19 cellular contexts compared by ENCODE assay signal in the genomic region with DNA sequence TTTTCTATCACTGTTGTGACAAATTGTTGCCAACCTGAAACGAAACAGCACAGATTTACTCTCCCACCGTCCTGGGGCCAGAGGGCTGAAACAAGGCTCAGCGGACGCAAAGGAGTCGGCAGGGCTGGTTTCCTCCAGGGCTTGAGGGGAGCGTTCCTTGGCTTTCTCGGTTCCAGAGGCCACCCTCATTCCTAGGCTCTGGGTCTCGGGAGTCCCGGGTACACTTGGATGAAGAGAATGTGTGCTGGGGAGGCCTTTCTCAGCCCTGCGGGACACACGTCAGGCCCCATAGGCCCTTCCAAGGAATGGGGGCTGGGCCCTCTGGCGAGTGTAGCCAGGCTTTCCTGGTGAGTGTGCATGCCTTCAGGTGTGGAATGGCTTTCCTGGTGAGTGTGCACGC.
DNase-seq lines count a peak whose midpoint lies in the region; TF ChIP-seq lines count a peak whose summit lies in the region.
"Had no signal": no experiment of that assay in that cellular context is flagged by ENCODE, and none has a peak within 500 bp of the region (broad histone marks: within the 10 kb centered on the region; RNA-seq: fewer than 3 reads in every experiment).

No MANE protein-coding gene starts in this region.

- H3K9me3 ChIP-seq in left ventricle myocardium inferior (replicated peaks): no peaks in the 10 kb centered on the region

- peak; percentile 1 for DNase-seq in activated CD4-positive, CD25-positive, alpha-beta regulatory T cell treated with anti-CD3 and anti-CD28 coated beads, Interleukin-2, amount 50 U/mL, for 72 hours
- DNase-seq in activated CD4-positive, CD25-positive, alpha-beta regulatory T cell (lab: John Stamatoyannopoulos, UW): no peak
- peak; percentile 66 for DNase-seq in cardiac septum (ENCODE audit: low spot score)
- DNase-seq in left ventricle myocardium inferior: no peak
- DNase-seq in nephron progenitor cell: no peak
- no peak for DNase-seq in kidney tubule cell (ENCODE audit: low spot score)
- no peak for DNase-seq in activated T-helper 1 cell treated with anti-CD3 and anti-CD28 coated beads, Interleukin-12 subunit alpha, Interleukin-12 subunit beta, Interleukin-2, Interleukin-4 antibody, amounts not matched to agents 30 ng/mL and 10 ng/mL and 1 ng/mL, durations not matched to agents 14 hours and 24 hours and 36 hours (ENCODE audit: low spot score)
- DNase-seq in GM19238 (ENCODE audit: insufficient read length, low spot score): no peak
- DNase-seq: AML-193, COR-L47, DMS 273 treated with DMSO at 0.1 percent for 48 hours, DND-41, KG1, NCI-H1694 treated with DMSO at 0.1 percent for 48 hours, NCI-H510A, NCI-H774, OCI-M1 had no signal

- no peak overlapping the region for H3K4me3 ChIP-seq in left ventricle myocardium inferior

- H3K27me3 Mint-ChIP-seq in nephron progenitor cell (ENCODE audit: low read depth, poor library complexity): peaks cover 7% of the 10 kb centered on the region
- no peaks in the 10 kb centered on the region for H3K27me3 Mint-ChIP-seq in activated T-helper 1 cell treated with anti-CD3 and anti-CD28 coated beads, Interleukin-12 subunit alpha, Interleukin-12 subunit beta, Interleukin-2, Interleukin-4 antibody, amounts not matched to agents 30 ng/mL and 10 ng/mL and 1 ng/mL, durations not matched to agents 14 hours and 24 hours and 36 hours (ENCODE audit: insufficient read depth)

- peak overlapping the region; percentile 64 for H3K27ac Mint-ChIP-seq in nephron progenitor cell
- H3K27ac Mint-ChIP-seq in activated T-helper 1 cell treated with anti-CD3 and anti-CD28 coated beads, Interleukin-12 subunit alpha, Interleukin-12 subunit beta, Interleukin-2, Interleukin-4 antibody, amounts not matched to agents 30 ng/mL and 10 ng/mL and 1 ng/mL, durations not matched to agents 14 hours and 24 hours and 36 hours: no peak overlapping the region

- no peak overlapping the region for H3K4me3 Mint-ChIP-seq in nephron progenitor cell
- no peak overlapping the region for H3K4me3 Mint-ChIP-seq in activated T-helper 1 cell treated with anti-CD3 and anti-CD28 coated beads, Interleukin-12 subunit alpha, Interleukin-12 subunit beta, Interleukin-2, Interleukin-4 antibody, amounts not matched to agents 30 ng/mL and 10 ng/mL and 1 ng/mL, durations not matched to agents 14 hours and 24 hours and 36 hours
- H3K4me3 Mint-ChIP-seq: H9 had no signal

- peaks cover 5% of the 10 kb centered on the region for H3K4me1 ChIP-seq in left ventricle myocardium inferior

- peaks cover 16% of the 10 kb centered on the region for H3K4me1 Mint-ChIP-seq in nephron progenitor cell
- no peaks in the 10 kb centered on the region for H3K4me1 Mint-ChIP-seq in activated T-helper 1 cell treated with anti-CD3 and anti-CD28 coated beads, Interleukin-12 subunit alpha, Interleukin-12 subunit beta, Interleukin-2, Interleukin-4 antibody, amounts not matched to agents 30 ng/mL and 10 ng/mL and 1 ng/mL, durations not matched to agents 14 hours and 24 hours and 36 hours (ENCODE audit: low read depth)

- H3K9me3 Mint-ChIP-seq in nephron progenitor cell: no peaks in the 10 kb centered on the region
- no peaks in the 10 kb centered on the region for H3K9me3 Mint-ChIP-seq in activated T-helper 1 cell treated with anti-CD3 and anti-CD28 coated beads, Interleukin-12 subunit alpha, Interleukin-12 subunit beta, Interleukin-2, Interleukin-4 antibody, amounts not matched to agents 30 ng/mL and 10 ng/mL and 1 ng/mL, durations not matched to agents 14 hours and 24 hours and 36 hours
- H3K9me3 Mint-ChIP-seq: H9 had no signal

- no peak overlapping the region for H3K27ac ChIP-seq in left ventricle myocardium inferior (replicated peaks)
- H3K27ac ChIP-seq: 22Rv1 had no signal

- intact Hi-C loops in cardiac septum (cut with DNase I): no loop called here
- intact Hi-C loops in left ventricle myocardium inferior (cut with micrococcal nuclease): no loop called here
- intact Hi-C loops in activated T-helper 1 cell treated with anti-CD3 and anti-CD28 coated beads, Interleukin-12 subunit alpha, Interleukin-12 subunit beta, Interleukin-2, Interleukin-4 antibody, amounts not matched to agents 30 ng/mL and 10 ng/mL and 1 ng/mL, durations not matched to agents 14 hours and 24 hours and 36 hours (cut with micrococcal nuclease): no loop called here

- no peaks in the 10 kb centered on the region for H3K36me3 Mint-ChIP-seq in nephron progenitor cell (ENCODE audit: low read depth)
- no peaks in the 10 kb centered on the region for H3K36me3 Mint-ChIP-seq in activated T-helper 1 cell treated with anti-CD3 and anti-CD28 coated beads, Interleukin-12 subunit alpha, Interleukin-12 subunit beta, Interleukin-2, Interleukin-4 antibody, amounts not matched to agents 30 ng/mL and 10 ng/mL and 1 ng/mL, durations not matched to agents 14 hours and 24 hours and 36 hours (ENCODE audit: low read depth)

- no peaks in the 10 kb centered on the region for H3K36me3 ChIP-seq in left ventricle myocardium inferior

- TF ChIP-seq CTCF in left ventricle myocardium inferior (IDR thresholded peaks at IDR 0.05; ENCODE audit: borderline replicate concordance): no peak
- TF ChIP-seq CTCF in nephron progenitor cell (IDR thresholded peaks at IDR 0.05): no peak

- no peaks in the 10 kb centered on the region for H3K27me3 ChIP-seq in left ventricle myocardium inferior (ENCODE audit: low read depth)

Comparison
In these comparisons a context has a peak if more than half of its experiments do, and no peak if none do; other contexts are left out.
1. DNase-seq: peak in activated CD4-positive, CD25-positive, alpha-beta regulatory T cell treated with anti-CD3 and anti-CD28 coated beads, Interleukin-2, amount 50 U/mL, for 72 hours (single experiment) and cardiac septum (single experiment); none in activated CD4-positive, CD25-positive, alpha-beta regulatory T cell (0 of 4), left ventricle myocardium inferior (single experiment), nephron progenitor cell (single experiment), kidney tubule cell (single experiment), activated T-helper 1 cell treated with anti-CD3 and anti-CD28 coated beads, Interleukin-12 subunit alpha, Interleukin-12 subunit beta, Interleukin-2, Interleukin-4 antibody, amounts not matched to agents 30 ng/mL and 10 ng/mL and 1 ng/mL, durations not matched to agents 14 hours and 24 hours and 36 hours (single experiment) and GM19238 (single experiment).